1 cellular context compared by ENCODE assay signal in genomic region chr14:76947078-76947837, GRCh38.
TF ChIP-seq lines count a peak whose summit lies in the region.

No MANE protein-coding gene starts in this region.

TF ChIP-seq in HepG2, 621 proteins besides CTCF, POLR2A, EP300 and RAD21 (continued from another document and continues in another):
- TF ChIP-seq ARID4A (CRISPR knock-in tag; IDR thresholded peaks at IDR 0.05; ENCODE audit: borderline replicate concordance), result peak; percentile 54; the same call in 1 of the 2 replicates
- TF ChIP-seq SNAPC4 (CRISPR knock-in tag; IDR thresholded peaks at IDR 0.05), result no peak
- TF ChIP-seq IKZF1 (IDR thresholded peaks at IDR 0.05), result no peak
- TF ChIP-seq DPF2 (CRISPR knock-in tag; IDR thresholded peaks at IDR 0.05; ENCODE audit: borderline replicate concordance, low read depth), result no peak
- TF ChIP-seq SOX5 (CRISPR knock-in tag; IDR thresholded peaks at IDR 0.05; ENCODE audit: borderline replicate concordance), result no peak
- TF ChIP-seq, protein P1, sequence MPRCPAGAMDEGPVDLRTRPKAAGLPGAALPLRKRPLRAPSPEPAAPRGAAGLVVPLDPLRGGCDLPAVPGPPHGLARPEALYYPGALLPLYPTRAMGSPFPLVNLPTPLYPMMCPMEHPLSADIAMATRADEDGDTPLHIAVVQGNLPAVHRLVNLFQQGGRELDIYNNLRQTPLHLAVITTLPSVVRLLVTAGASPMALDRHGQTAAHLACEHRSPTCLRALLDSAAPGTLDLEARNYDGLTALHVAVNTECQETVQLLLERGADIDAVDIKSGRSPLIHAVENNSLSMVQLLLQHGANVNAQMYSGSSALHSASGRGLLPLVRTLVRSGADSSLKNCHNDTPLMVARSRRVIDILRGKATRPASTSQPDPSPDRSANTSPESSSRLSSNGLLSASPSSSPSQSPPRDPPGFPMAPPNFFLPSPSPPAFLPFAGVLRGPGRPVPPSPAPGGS (CRISPR knock-in tag; IDR thresholded peaks at IDR 0.05), result 0 out of 2 replicates have a peak, but pooled peaks have one; percentile 53
- TF ChIP-seq, protein P2, sequence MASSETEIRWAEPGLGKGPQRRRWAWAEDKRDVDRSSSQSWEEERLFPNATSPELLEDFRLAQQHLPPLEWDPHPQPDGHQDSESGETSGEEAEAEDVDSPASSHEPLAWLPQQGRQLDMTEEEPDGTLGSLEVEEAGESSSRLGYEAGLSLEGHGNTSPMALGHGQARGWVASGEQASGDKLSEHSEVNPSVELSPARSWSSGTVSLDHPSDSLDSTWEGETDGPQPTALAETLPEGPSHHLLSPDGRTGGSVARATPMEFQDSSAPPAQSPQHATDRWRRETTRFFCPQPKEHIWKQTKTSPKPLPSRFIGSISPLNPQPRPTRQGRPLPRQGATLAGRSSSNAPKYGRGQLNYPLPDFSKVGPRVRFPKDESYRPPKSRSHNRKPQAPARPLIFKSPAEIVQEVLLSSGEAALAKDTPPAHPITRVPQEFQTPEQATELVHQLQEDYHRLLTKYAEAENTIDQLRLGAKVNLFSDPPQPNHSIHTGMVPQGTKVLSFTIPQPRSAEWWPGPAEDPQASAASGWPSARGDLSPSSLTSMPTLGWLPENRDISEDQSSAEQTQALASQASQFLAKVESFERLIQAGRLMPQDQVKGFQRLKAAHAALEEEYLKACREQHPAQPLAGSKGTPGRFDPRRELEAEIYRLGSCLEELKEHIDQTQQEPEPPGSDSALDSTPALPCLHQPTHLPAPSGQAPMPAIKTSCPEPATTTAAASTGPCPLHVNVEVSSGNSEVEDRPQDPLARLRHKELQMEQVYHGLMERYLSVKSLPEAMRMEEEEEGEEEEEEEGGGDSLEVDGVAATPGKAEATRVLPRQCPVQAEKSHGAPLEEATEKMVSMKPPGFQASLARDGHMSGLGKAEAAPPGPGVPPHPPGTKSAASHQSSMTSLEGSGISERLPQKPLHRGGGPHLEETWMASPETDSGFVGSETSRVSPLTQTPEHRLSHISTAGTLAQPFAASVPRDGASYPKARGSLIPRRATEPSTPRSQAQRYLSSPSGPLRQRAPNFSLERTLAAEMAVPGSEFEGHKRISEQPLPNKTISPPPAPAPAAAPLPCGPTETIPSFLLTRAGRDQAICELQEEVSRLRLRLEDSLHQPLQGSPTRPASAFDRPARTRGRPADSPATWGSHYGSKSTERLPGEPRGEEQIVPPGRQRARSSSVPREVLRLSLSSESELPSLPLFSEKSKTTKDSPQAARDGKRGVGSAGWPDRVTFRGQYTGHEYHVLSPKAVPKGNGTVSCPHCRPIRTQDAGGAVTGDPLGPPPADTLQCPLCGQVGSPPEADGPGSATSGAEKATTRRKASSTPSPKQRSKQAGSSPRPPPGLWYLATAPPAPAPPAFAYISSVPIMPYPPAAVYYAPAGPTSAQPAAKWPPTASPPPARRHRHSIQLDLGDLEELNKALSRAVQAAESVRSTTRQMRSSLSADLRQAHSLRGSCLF (CRISPR knock-in tag; IDR thresholded peaks at IDR 0.05; ENCODE audit: borderline replicate concordance), result no peak
- peak; percentile 55; the same call in 1 of the 2 replicates for TF ChIP-seq HOXA3 (CRISPR knock-in tag; IDR thresholded peaks at IDR 0.05)
- no peak for TF ChIP-seq HNF4A (CRISPR knock-in tag; IDR thresholded peaks at IDR 0.05)
- no peak for TF ChIP-seq NFIC (IDR thresholded peaks at IDR 0.05; ENCODE audit: low read length)
- TF ChIP-seq RXRB (CRISPR knock-in tag; IDR thresholded peaks at IDR 0.05; ENCODE audit: borderline replicate concordance), result no peak
- TF ChIP-seq MNT (IDR thresholded peaks at IDR 0.05), result no peak
- TF ChIP-seq U2AF2 (IDR thresholded peaks at IDR 0.05; ENCODE audit: low read depth, low read length), result no peak
- TF ChIP-seq MXI1 (IDR thresholded peaks at IDR 0.05; ENCODE audit: borderline replicate concordance, low read depth, low read length), result peak; percentile 59; the same call in 1 of the 3 replicates
- no peak for TF ChIP-seq ZNF383 (CRISPR knock-in tag; IDR thresholded peaks at IDR 0.05; ENCODE audit: borderline replicate concordance)
- TF ChIP-seq ZNF615 (CRISPR knock-in tag; IDR thresholded peaks at IDR 0.05; ENCODE audit: borderline replicate concordance), result no peak
- no peak for TF ChIP-seq ZFP62 (CRISPR knock-in tag; IDR thresholded peaks at IDR 0.05)
- peak; percentile 44 for TF ChIP-seq RBM39 (IDR thresholded peaks at IDR 0.05; ENCODE audit: low read depth, low read length, poor library complexity, severe bottlenecking)
- TF ChIP-seq ZNF510 (CRISPR knock-in tag; IDR thresholded peaks at IDR 0.05; ENCODE audit: low read depth), result no peak
- no peak for TF ChIP-seq RARG (CRISPR knock-in tag; IDR thresholded peaks at IDR 0.05; ENCODE audit: low read depth)
- no peak for TF ChIP-seq TBX3 (IDR thresholded peaks at IDR 0.05; ENCODE audit: borderline replicate concordance)
- TF ChIP-seq, protein P3, sequence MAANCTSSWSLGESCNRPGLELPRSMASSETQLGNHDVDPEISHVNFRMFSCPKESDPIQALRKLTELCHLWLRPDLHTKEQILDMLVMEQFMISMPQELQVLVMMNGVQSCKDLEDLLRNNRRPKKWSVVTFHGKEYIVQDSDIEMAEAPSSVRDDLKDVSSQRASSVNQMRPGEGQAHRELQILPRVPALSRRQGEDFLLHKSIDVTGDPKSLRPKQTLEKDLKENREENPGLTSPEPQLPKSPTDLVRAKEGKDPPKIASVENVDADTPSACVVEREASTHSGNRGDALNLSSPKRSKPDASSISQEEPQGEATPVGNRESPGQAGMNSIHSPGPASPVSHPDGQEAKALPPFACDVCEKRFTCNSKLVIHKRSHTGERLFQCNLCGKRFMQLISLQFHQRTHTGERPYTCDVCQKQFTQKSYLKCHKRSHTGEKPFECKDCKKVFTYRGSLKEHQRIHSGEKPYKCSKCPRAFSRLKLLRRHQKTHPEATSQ (CRISPR knock-in tag; IDR thresholded peaks at IDR 0.05; ENCODE audit: borderline replicate concordance), result no peak
- 0 out of 2 replicates have a peak, but pooled peaks have one; percentile 16 for TF ChIP-seq ZNF788 (CRISPR knock-in tag; IDR thresholded peaks at IDR 0.05; ENCODE audit: borderline replicate concordance)
- TF ChIP-seq SMYD3 (CRISPR knock-in tag; IDR thresholded peaks at IDR 0.05), result no peak
- no peak for TF ChIP-seq SATB2 (CRISPR knock-in tag; IDR thresholded peaks at IDR 0.05)
- no peak for TF ChIP-seq ZNF713 (CRISPR knock-in tag; IDR thresholded peaks at IDR 0.05)
- TF ChIP-seq ZNF343 (CRISPR knock-in tag; IDR thresholded peaks at IDR 0.05), result no peak
- peak; percentile 95 for TF ChIP-seq PCBP1 (IDR thresholded peaks at IDR 0.05; ENCODE audit: borderline replicate concordance, low read depth, low read length)
- TF ChIP-seq NAIF1 (CRISPR knock-in tag; IDR thresholded peaks at IDR 0.05; ENCODE audit: borderline replicate concordance), result no peak
- TF ChIP-seq XBP1 (CRISPR knock-in tag; IDR thresholded peaks at IDR 0.05), result no peak
- no peak for TF ChIP-seq PHF5A (CRISPR knock-in tag; IDR thresholded peaks at IDR 0.05; ENCODE audit: low read depth, unreplicated experiment)
- TF ChIP-seq YY1 (IDR thresholded peaks at IDR 0.05; ENCODE audit: insufficient read depth, insufficient replicate concordance, low read depth, low read length), result peak; percentile 17
- no peak for TF ChIP-seq NBN (conservative IDR thresholded peaks at IDR 0.05)
- TF ChIP-seq TCF7 (IDR thresholded peaks at IDR 0.05; ENCODE audit: low read depth), result no peak
- TF ChIP-seq, protein P4, sequence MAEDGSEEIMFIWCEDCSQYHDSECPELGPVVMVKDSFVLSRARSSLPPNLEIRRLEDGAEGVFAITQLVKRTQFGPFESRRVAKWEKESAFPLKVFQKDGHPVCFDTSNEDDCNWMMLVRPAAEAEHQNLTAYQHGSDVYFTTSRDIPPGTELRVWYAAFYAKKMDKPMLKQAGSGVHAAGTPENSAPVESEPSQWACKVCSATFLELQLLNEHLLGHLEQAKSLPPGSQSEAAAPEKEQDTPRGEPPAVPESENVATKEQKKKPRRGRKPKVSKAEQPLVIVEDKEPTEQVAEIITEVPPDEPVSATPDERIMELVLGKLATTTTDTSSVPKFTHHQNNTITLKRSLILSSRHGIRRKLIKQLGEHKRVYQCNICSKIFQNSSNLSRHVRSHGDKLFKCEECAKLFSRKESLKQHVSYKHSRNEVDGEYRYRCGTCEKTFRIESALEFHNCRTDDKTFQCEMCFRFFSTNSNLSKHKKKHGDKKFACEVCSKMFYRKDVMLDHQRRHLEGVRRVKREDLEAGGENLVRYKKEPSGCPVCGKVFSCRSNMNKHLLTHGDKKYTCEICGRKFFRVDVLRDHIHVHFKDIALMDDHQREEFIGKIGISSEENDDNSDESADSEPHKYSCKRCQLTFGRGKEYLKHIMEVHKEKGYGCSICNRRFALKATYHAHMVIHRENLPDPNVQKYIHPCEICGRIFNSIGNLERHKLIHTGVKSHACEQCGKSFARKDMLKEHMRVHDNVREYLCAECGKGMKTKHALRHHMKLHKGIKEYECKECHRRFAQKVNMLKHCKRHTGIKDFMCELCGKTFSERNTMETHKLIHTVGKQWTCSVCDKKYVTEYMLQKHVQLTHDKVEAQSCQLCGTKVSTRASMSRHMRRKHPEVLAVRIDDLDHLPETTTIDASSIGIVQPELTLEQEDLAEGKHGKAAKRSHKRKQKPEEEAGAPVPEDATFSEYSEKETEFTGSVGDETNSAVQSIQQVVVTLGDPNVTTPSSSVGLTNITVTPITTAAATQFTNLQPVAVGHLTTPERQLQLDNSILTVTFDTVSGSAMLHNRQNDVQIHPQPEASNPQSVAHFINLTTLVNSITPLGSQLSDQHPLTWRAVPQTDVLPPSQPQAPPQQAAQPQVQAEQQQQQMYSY (CRISPR knock-in tag; IDR thresholded peaks at IDR 0.05), result no peak
- no peak for TF ChIP-seq ZNF180 (CRISPR knock-in tag; IDR thresholded peaks at IDR 0.05; ENCODE audit: borderline replicate concordance, low read depth)
- no peak for TF ChIP-seq ZNF672 (CRISPR knock-in tag; IDR thresholded peaks at IDR 0.05)
- peak; percentile 49 for TF ChIP-seq HNRNPLL (IDR thresholded peaks at IDR 0.05; ENCODE audit: low read depth, low read length, poor library complexity, severe bottlenecking)
- TF ChIP-seq MTF2 (CRISPR knock-in tag; IDR thresholded peaks at IDR 0.05; ENCODE audit: borderline replicate concordance), result no peak
